Comparison of ENCODE assay signal across 30 cellular contexts in genomic region chr1:17224434-17224833, GRCh38. TPM values are rescaled to one million over a fixed set of nuclear protein-coding genes. Genes with fewer than 3 reads are reported as not detected.
"Had no signal": no experiment of that assay in that cellular context is flagged by ENCODE, and none has a peak within 500 bp of the region (broad histone marks: within the 10 kb centered on the region; RNA-seq: fewer than 3 reads in every experiment).

No MANE protein-coding gene starts in this region.

- H3K27ac ChIP-seq: coronary artery, dorsolateral prefrontal cortex, gastrocnemius medialis, heart right ventricle, left lung, lower lobe of right lung had no signal

- H3K9me3 ChIP-seq: esophagus squamous epithelium, gastrocnemius medialis, heart right ventricle, left lung, lower lobe of right lung, mucosa of descending colon had no signal

- H3K9me3 Mint-ChIP-seq: mesothelial cell of epicardium, naive B cell had no signal

- H3K27me3 ChIP-seq: gastrocnemius medialis had no signal

- DNase-seq: dermis blood vessel endothelial cell; dorsolateral prefrontal cortex; effector CD4-positive, alpha-beta T cell; effector memory CD4-positive, alpha-beta T cell; esophagus squamous epithelium; foreskin fibroblast; foreskin melanocyte; gastrocnemius medialis; glutamatergic neuron; head of caudate nucleus; heart right ventricle; hippocampal formation; left cardiac atrium; left lung; left ventricle myocardium superior; lower lobe of right lung; mesenchymal stem cell; naive B cell had no signal

- H3K4me3 Mint-ChIP-seq: mesothelial cell of epicardium, naive B cell had no signal

- FAIRE-seq: colon, endothelial cell of umbilical vein, islet of Langerhans, keratinocyte had no signal

- H3K27ac Mint-ChIP-seq: mesothelial cell of epicardium had no signal

- H3K4me3 ChIP-seq: coronary artery, dorsolateral prefrontal cortex, esophagus squamous epithelium, gastrocnemius medialis, heart right ventricle, left lung, lower lobe of right lung, mucosa of descending colon had no signal

- ATAC-seq: esophagus mucosa, gastrocnemius medialis, heart right ventricle, left cardiac atrium, left lung, left ventricle myocardium superior, lower lobe of right lung, mucosa of descending colon had no signal

- H3K36me3 ChIP-seq: gastrocnemius medialis, heart right ventricle, left lung, lower lobe of right lung had no signal

- H3K4me1 Mint-ChIP-seq: naive B cell had no signal

- H3K36me3 Mint-ChIP-seq: mesothelial cell of epicardium, naive B cell had no signal

- H3K4me1 ChIP-seq: gastrocnemius medialis, heart right ventricle, left lung, lower lobe of right lung had no signal

RNA-seq across cellular contexts. Expression of gene PADI1, which starts 19.5 kb away (rescaled TPM):
- total RNA-seq: endothelial cell of umbilical vein, gastrocnemius medialis, heart right ventricle, left cardiac atrium, left lung, left ventricle myocardium superior, lower lobe of right lung, mesenteric fat pad, mesothelial cell of epicardium had no signal

RNA-seq across cellular contexts. Expression of gene PADI3, which starts 24.5 kb away (rescaled TPM):
- total RNA-seq: dermis blood vessel endothelial cell, dorsolateral prefrontal cortex, endothelial cell of umbilical vein, epithelial cell of proximal tubule, gastrocnemius medialis, glomerular endothelial cell, heart right ventricle, left cardiac atrium, left lung, left ventricle myocardium superior, lower lobe of right lung, mesenteric fat pad, mesothelial cell of epicardium, myocyte had no signal
- polyA plus RNA-seq: endothelial cell of umbilical vein, heart right ventricle had no signal
